In the genomic region with DNA sequence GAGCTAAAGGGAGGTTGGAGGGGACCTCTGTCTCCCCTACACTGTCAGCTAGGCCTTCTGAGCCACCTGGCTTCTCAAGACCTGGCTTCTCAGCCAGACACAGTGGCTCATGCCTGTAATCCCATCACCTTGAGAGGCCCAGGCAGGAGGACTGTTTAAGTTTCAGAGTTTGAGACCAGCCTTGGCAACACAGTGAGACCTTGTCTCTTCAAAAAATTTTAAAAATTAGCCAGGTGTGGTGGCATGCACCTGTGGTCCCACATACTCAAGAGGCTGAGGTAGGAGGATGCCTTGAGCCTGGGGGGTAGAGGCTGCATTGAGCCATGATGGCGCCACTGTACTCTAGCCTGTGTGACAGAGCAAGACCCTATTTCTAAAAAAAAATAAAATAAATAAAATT, we compare ENCODE assay signal across 14 cellular contexts. TPM values are rescaled to one million over a fixed set of nuclear protein-coding genes. Genes with fewer than 3 reads are reported as not detected.
A peak's percentile ranks its signal among the peaks of the same experiment; 100 is the strongest.
DNase-seq lines count a peak whose midpoint lies in the region; ATAC-seq, FAIRE-seq and TF ChIP-seq lines count a peak whose summit lies in the region.
"Had no signal": no experiment of that assay in that cellular context is flagged by ENCODE, and none has a peak within 500 bp of the region (broad histone marks: within the 10 kb centered on the region; RNA-seq: fewer than 3 reads in every experiment).

No MANE protein-coding gene starts in this region.

- 96 to 100% methylated on average over 1 of the region's 1 CpG for WGBS in thyroid gland, 2 donors

- H3K27me3 Mint-ChIP-seq in MCF 10A (ENCODE audit: insufficient read depth, unreplicated experiment): no peaks in the 10 kb centered on the region
- no peaks in the 10 kb centered on the region for H3K27me3 Mint-ChIP-seq in activated CD8-positive, alpha-beta T cell treated with anti-CD3 and anti-CD28 coated beads, Interleukin-2, amount 10 ng/mL, durations not matched to agents 7 days and 5 days (ENCODE audit: low read depth)
- H3K27me3 Mint-ChIP-seq: dendritic cell treated with granulocyte-macrophage colony-stimulating factor and Interleukin-4, amounts not matched to agents 40 ng/mL and 50 ng/mL, for 4 days had no signal

- FAIRE-seq in keratinocyte (lab: Jason Lieb, UNC): no peak

- no peak overlapping the region for H3K4me3 Mint-ChIP-seq in MCF 10A (ENCODE audit: unreplicated experiment)
- peak overlapping the region; percentile 59 for H3K4me3 Mint-ChIP-seq in activated CD8-positive, alpha-beta T cell treated with anti-CD3 and anti-CD28 coated beads, Interleukin-2, amount 10 ng/mL, durations not matched to agents 7 days and 5 days
- H3K4me3 Mint-ChIP-seq: dendritic cell treated with granulocyte-macrophage colony-stimulating factor and Interleukin-4, amounts not matched to agents 40 ng/mL and 50 ng/mL, for 4 days had no signal

- H3K9me3 ChIP-seq in breast epithelium: no peaks in the 10 kb centered on the region
- no peaks in the 10 kb centered on the region for H3K9me3 ChIP-seq in keratinocyte (ENCODE audit: control insufficient read depth, low read depth, low read length)
- no peaks in the 10 kb centered on the region for H3K9me3 ChIP-seq in thyroid gland
- H3K9me3 ChIP-seq: MG63, mucosa of descending colon, prostate gland had no signal

- no peak for ATAC-seq in activated CD8-positive, alpha-beta T cell treated with anti-CD3 and anti-CD28 coated beads, Interleukin-2, amount 10 ng/mL, durations not matched to agents 7 days and 5 days

- intact Hi-C loops in breast epithelium (cut with DNase I; ENCODE audit: low total_unique reads) (no loop called here), MCF 10A (cut with micrococcal nuclease) (loop anchor here (5.0 kb wide), 1 partner anchor 59 kb away; no protein-coding TSS in a partner anchor), thyroid gland (cut with DNase I) (no loop called here)

- no peaks in the 10 kb centered on the region for H3K9me1 ChIP-seq in keratinocyte (ENCODE audit: control insufficient read depth, extremely low read depth, insufficient read depth, low read length)

- TF ChIP-seq CTCF in breast epithelium (IDR thresholded peaks at IDR 0.05): no peak
- no peak for TF ChIP-seq CTCF in MCF 10A (IDR thresholded peaks at IDR 0.05; ENCODE audit: unreplicated experiment)
- TF ChIP-seq CTCF in keratinocyte (optimal IDR thresholded peaks at IDR 0.05 in 1 of 3, IDR thresholded peaks at IDR 0.05 in 1 of 3, conservative IDR thresholded peaks at IDR 0.05 in 1 of 3; ENCODE audit: extremely low read depth in 1 of 3, insufficient read depth in 2 of 3, low read length in 3 of 3): no peak
- no peak for TF ChIP-seq CTCF in thyroid gland (IDR thresholded peaks at IDR 0.05)

- no peaks in the 10 kb centered on the region for H3K4me1 ChIP-seq in breast epithelium
- H3K4me1 ChIP-seq in keratinocyte (ENCODE audit: control insufficient read depth, extremely low read depth, insufficient read depth, low read length): peaks cover 40% of the 10 kb centered on the region
- peaks cover 15 to 44% of the 10 kb centered on the region in 2 donors for H3K4me1 ChIP-seq in thyroid gland
- H3K4me1 ChIP-seq: prostate gland had no signal

- H3K4me3 ChIP-seq in breast epithelium: no peak overlapping the region
- no peak overlapping the region for H3K4me3 ChIP-seq in keratinocyte (ENCODE audit: control insufficient read depth in 2 of 3, extremely low read depth in 1 of 3, insufficient read depth in 2 of 3, low read depth in 1 of 3, low read length in 3 of 3)
- no peak overlapping the region for H3K4me3 ChIP-seq in thyroid gland (replicated peaks in 1 of 3)
- H3K4me3 ChIP-seq: MG63, mucosa of descending colon, prostate gland, SK-N-MC had no signal

- H3K4me2 ChIP-seq in keratinocyte (ENCODE audit: control insufficient read depth, extremely low read depth, insufficient read depth, low read depth, low read length): no peak overlapping the region

- peaks cover 5% of the 10 kb centered on the region for H3K36me3 Mint-ChIP-seq in MCF 10A (ENCODE audit: insufficient read depth, unreplicated experiment)
- peaks cover 44% of the 10 kb centered on the region for H3K36me3 Mint-ChIP-seq in activated CD8-positive, alpha-beta T cell treated with anti-CD3 and anti-CD28 coated beads, Interleukin-2, amount 10 ng/mL, durations not matched to agents 7 days and 5 days (ENCODE audit: low read depth)

- no peaks in the 10 kb centered on the region for H4K20me1 ChIP-seq in keratinocyte (ENCODE audit: control insufficient read depth, extremely low read depth, insufficient read depth, low read length)

- CTCF ChIA-PET in MCF 10A (lab: Yijun Ruan, JAX): interaction anchor here (0.7 to 1.2 kb wide), 3 partner anchors 65 to 1497 kb away, joined by 3 to 5 read pairs (median 4); no protein-coding TSS in a partner anchor
- CTCF ChIA-PET in activated CD8-positive, alpha-beta T cell treated with anti-CD3 and anti-CD28 coated beads, Interleukin-2, amount 10 ng/mL, durations not matched to agents 7 days and 5 days (lab: Charles Lee): interaction anchor here (0.7 to 2.4 kb wide), 12 partner anchors 11 to 90 kb away, joined by 3 to 10 read pairs (median 3); no protein-coding TSS in a partner anchor

- peaks cover 31% of the 10 kb centered on the region for H3K79me2 ChIP-seq in keratinocyte (ENCODE audit: control insufficient read depth, insufficient read depth, low read length)

- POLR2A ChIA-PET in MCF 10A (lab: Yijun Ruan, JAX): interaction anchor here (0.8 to 2.9 kb wide), 7 partner anchors 9 to 58 kb away, joined by 4 to 19 read pairs (median 4); a partner anchor contains a TSS
- POLR2A ChIA-PET in activated CD8-positive, alpha-beta T cell treated with anti-CD3 and anti-CD28 coated beads, Interleukin-2, amount 10 ng/mL, durations not matched to agents 7 days and 5 days (lab: Charles Lee): interaction anchor here (0.6 to 4.7 kb wide), 11 partner anchors 12 to 76 kb away, joined by 3 to 35 read pairs (median 13); a partner anchor contains a TSS

- no peaks in the 10 kb centered on the region for H3K9me3 Mint-ChIP-seq in MCF 10A (ENCODE audit: unreplicated experiment)
- H3K9me3 Mint-ChIP-seq in activated CD8-positive, alpha-beta T cell treated with anti-CD3 and anti-CD28 coated beads, Interleukin-2, amount 10 ng/mL, durations not matched to agents 7 days and 5 days (ENCODE audit: insufficient read depth): no peaks in the 10 kb centered on the region
- H3K9me3 Mint-ChIP-seq: dendritic cell treated with granulocyte-macrophage colony-stimulating factor and Interleukin-4, amounts not matched to agents 40 ng/mL and 50 ng/mL, for 4 days had no signal

- DNase-seq in breast epithelium (ENCODE audit: low spot score in 2 of 2): no peak
- DNase-seq in MCF 10A (ENCODE audit: unreplicated experiment): no peak
- peak; percentile 27 for DNase-seq in activated CD8-positive, alpha-beta T cell treated with anti-CD3 and anti-CD28 coated beads, Interleukin-2, amount 10 ng/mL, durations not matched to agents 7 days and 5 days
- DNase-seq in keratinocyte (ENCODE audit: low read depth, low spot score): no peak
- no peak for DNase-seq in thyroid gland
- no peak for DNase-seq in NCI-H748 (lab: John Stamatoyannopoulos, UW; ENCODE audit: unreplicated experiment)
- no peak for DNase-seq in OCI-M2 (lab: John Stamatoyannopoulos, UW; ENCODE audit: unreplicated experiment)
- no peak for DNase-seq in CD1c-positive myeloid dendritic cell (ENCODE audit: extremely low spot score)
- DNase-seq: activated CD4-positive, alpha-beta T cell treated with anti-CD3 and anti-CD28 coated beads for 1 hour; mucosa of descending colon had no signal

- no peak overlapping the region for H3K27ac Mint-ChIP-seq in MCF 10A (ENCODE audit: low read depth, unreplicated experiment)
- H3K27ac Mint-ChIP-seq in activated CD8-positive, alpha-beta T cell treated with anti-CD3 and anti-CD28 coated beads, Interleukin-2, amount 10 ng/mL, durations not matched to agents 7 days and 5 days: peak overlapping the region; percentile 93
- H3K27ac Mint-ChIP-seq: dendritic cell treated with granulocyte-macrophage colony-stimulating factor and Interleukin-4, amounts not matched to agents 40 ng/mL and 50 ng/mL, for 4 days had no signal

- H3K9ac ChIP-seq in keratinocyte (ENCODE audit: control insufficient read depth, extremely low read depth, insufficient read depth, low read length): no peak overlapping the region

- H3K36me3 ChIP-seq in breast epithelium (no peaks in the 10 kb centered on the region), keratinocyte (ENCODE audit: control insufficient read depth in 2 of 2, extremely low read depth in 1 of 2, insufficient read depth in 2 of 2, low read length in 2 of 2) (no peaks in the 10 kb centered on the region), thyroid gland (no peaks in the 10 kb centered on the region)
- H3K36me3 ChIP-seq: MG63, prostate gland had no signal

- no TSS peak for BruUV-seq in MCF 10A (replicated peaks; lab: Mats Ljungman, UMichigan)

- dilution Hi-C loops in keratinocyte (cut with MboI; ENCODE audit: extremely low pct_ligation_motif_present, low sequenced_read_pairs): no loop called here

- TF ChIP-seq POLR2A in breast epithelium (IDR thresholded peaks at IDR 0.05) (no peak), thyroid gland (IDR thresholded peaks at IDR 0.05) (no peak)

- peak overlapping the region; percentile 54 to 66 for H3K27ac ChIP-seq in breast epithelium
- peak overlapping the region; percentile 25 for H3K27ac ChIP-seq in keratinocyte (ENCODE audit: control insufficient read depth, insufficient read depth, low read length)
- H3K27ac ChIP-seq in thyroid gland: peak overlapping the region in 2 of 3 donors; percentile 53 to 57
- H3K27ac ChIP-seq: prostate gland, SK-N-MC had no signal

- H2AFZ ChIP-seq in keratinocyte (ENCODE audit: control insufficient read depth, low read length): no peak overlapping the region

- H3K4me1 Mint-ChIP-seq in MCF 10A (ENCODE audit: insufficient read depth, unreplicated experiment): peaks cover 33% of the 10 kb centered on the region
- peaks cover 91% of the 10 kb centered on the region for H3K4me1 Mint-ChIP-seq in activated CD8-positive, alpha-beta T cell treated with anti-CD3 and anti-CD28 coated beads, Interleukin-2, amount 10 ng/mL, durations not matched to agents 7 days and 5 days (ENCODE audit: low read depth)

- H3K27me3 ChIP-seq in breast epithelium (no peaks in the 10 kb centered on the region), keratinocyte (ENCODE audit: control insufficient read depth, extremely low read depth, insufficient read depth, low read length) (no peaks in the 10 kb centered on the region), thyroid gland (no peaks in the 10 kb centered on the region)
- H3K27me3 ChIP-seq: MG63 had no signal

RNA-seq across cellular contexts. Expression of a gene that starts 33.1 kb away (rescaled TPM):
- total RNA-seq in breast epithelium (10 to 100 TPM; 15.1 to 36.6 (median 33.1) TPM), MCF 10A (2022) (24.2 and 27.5 TPM in 2 replicates), thyroid gland (10 to 100 TPM; 16.5 to 23.2 (median 19.3) TPM)
- total RNA-seq in activated CD8-positive, alpha-beta T cell treated with anti-CD3 and anti-CD28 coated beads, Interleukin-2, amount 10 ng/mL, durations not matched to agents 7 days and 5 days: 100 to 1,000 TPM; 154 to 164 TPM
- polyA plus RNA-seq in keratinocyte: 7.0 to 15.5 TPM (median 10.0 TPM) in 3 replicates
- polyA plus RNA-seq in keratinocyte (2011; ENCODE audit: low read depth): 4.7 TPM
- 10.7 and 14.7 TPM in 2 replicates for polyA plus RNA-seq in keratinocyte (2011; cell fraction: cytosol; rRNA removed)
- polyA plus RNA-seq in keratinocyte (2011; cell fraction: nucleus; rRNA removed): 7.7 and 8.2 TPM in 2 replicates
- 5.1 and 11.2 TPM in 2 replicates for polyA plus RNA-seq in keratinocyte (2012; ENCODE audit: low replicate concordance)
- polyA minus RNA-seq in keratinocyte: 6.1 to 12.0 TPM (median 11.0 TPM) in 3 replicates
- polyA minus RNA-seq in keratinocyte (2011; cell fraction: cytosol; rRNA and poly(A)+ RNA removed): 8.4 TPM
- 6.1 and 15.2 TPM in 2 replicates for polyA minus RNA-seq in keratinocyte (2011; cell fraction: nucleus; rRNA and poly(A)+ RNA removed)
